In the genomic region with DNA sequence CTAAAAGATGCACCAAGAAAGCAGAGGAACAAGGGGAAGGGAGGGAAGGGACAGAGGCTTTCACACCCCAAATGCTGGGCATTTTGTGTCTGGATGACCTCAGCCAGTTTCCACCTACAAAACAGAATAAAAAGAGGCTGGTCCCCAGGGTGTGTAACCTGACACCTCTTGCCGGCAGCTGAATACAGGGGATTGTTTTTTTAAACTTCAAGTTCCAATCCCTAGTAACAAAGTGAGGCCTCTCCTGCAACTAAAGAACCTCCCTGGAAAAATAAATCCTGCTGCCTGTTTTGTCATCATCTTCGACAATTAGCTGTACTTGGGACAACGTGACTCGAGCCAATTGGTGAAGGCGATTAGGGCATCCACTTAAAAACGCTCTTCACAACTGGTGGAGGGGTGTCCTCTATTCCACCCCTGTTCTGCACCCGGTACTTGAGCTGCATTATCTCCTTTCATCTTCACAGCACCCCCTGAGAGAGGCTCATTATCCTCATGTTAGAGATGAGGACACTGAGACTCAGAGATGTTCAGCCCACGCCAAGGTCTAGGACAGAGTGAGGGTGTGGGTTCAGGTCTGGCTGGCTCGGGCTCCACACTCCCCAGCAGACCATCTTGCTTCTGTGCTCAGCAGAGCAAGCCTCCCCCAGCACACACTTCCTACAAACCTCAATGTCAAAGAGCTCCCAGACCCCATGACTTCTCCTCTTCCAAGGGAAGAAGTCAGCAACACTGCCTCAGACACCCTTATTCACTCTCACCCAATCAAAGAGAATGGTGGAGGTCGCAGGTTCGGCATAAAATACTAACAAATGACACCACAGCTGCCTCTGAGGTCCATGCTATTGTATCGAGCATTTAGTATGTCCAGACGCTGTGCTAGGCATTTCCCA, we compare ENCODE assay signal across 8 cellular contexts. TPM values are rescaled to one million over a fixed set of nuclear protein-coding genes. Genes with fewer than 3 reads are reported as not detected.
A peak's percentile ranks its signal among the peaks of the same experiment; 100 is the strongest.
DNase-seq lines count a peak whose midpoint lies in the region; ATAC-seq, FAIRE-seq and TF ChIP-seq lines count a peak whose summit lies in the region.

No MANE protein-coding gene starts in this region.

- FAIRE-seq in HTR-8/SVneo (lab: Jason Lieb, UNC): no peak
- FAIRE-seq in endothelial cell of umbilical vein (lab: Jason Lieb, UNC): peak; percentile 82

- intact Hi-C loops in PC-9 (cut with micrococcal nuclease; ENCODE audit: unreplicated experiment) (loop anchor here (2.0 kb wide), 1 partner anchor 15 kb away; a partner anchor contains a TSS), endothelial cell of umbilical vein (cut with micrococcal nuclease) (loop anchor here (1.0 kb wide), 1 partner anchor 34 kb away; no protein-coding TSS in a partner anchor)

- peaks cover 5% of the 10 kb centered on the region; the same call in 1 of the 2 replicates for H3F3A ChIP-seq in PC-9 (ENCODE audit: insufficient read depth, low read depth)

- TF ChIP-seq CTCF in PC-9 (conservative IDR thresholded peaks at IDR 0.05) (no peak), endothelial cell of umbilical vein (IDR thresholded peaks at IDR 0.05; ENCODE audit: extremely low read depth in 1 of 2, insufficient read depth in 1 of 2, low read depth in 1 of 2, low read length in 2 of 2) (no peak), parathyroid adenoma (IDR thresholded peaks at IDR 0.05) (no peak)

- H3K4me3 ChIP-seq in CD8-positive, alpha-beta memory T cell (ENCODE audit: low read length): peak overlapping the region; percentile 58
- H3K4me3 ChIP-seq in PC-9 (no peak overlapping the region), endothelial cell of umbilical vein (replicated peaks in 1 of 3; ENCODE audit: insufficient read depth in 1 of 3, low read depth in 1 of 3, low read length in 3 of 3) (no peak overlapping the region), parathyroid adenoma (ENCODE audit: low read depth, low read length) (no peak overlapping the region)

- H3K9ac ChIP-seq in endothelial cell of umbilical vein (replicated peaks; ENCODE audit: extremely low read depth, insufficient read depth, low read length) (no peak overlapping the region), parathyroid adenoma (no peak overlapping the region)

- no peak overlapping the region for H3K27ac ChIP-seq in CD8-positive, alpha-beta memory T cell (ENCODE audit: low read depth, low read length)
- H3K27ac ChIP-seq in PC-9 (no peak overlapping the region), endothelial cell of umbilical vein (ENCODE audit: insufficient read depth, low read depth, low read length) (no peak overlapping the region), parathyroid adenoma (no peak overlapping the region)

- peaks cover 99% of the 10 kb centered on the region for H3K4me1 ChIP-seq in CD8-positive, alpha-beta memory T cell (ENCODE audit: insufficient read depth, low read length)
- H3K4me1 ChIP-seq in PC-9 (replicated peaks; ENCODE audit: insufficient read depth) (peaks cover 21% of the 10 kb centered on the region), endothelial cell of umbilical vein (ENCODE audit: control insufficient read depth, extremely low read depth, insufficient read depth, low read length) (peaks cover 10% of the 10 kb centered on the region), parathyroid adenoma (no peaks in the 10 kb centered on the region)

- no peaks in the 10 kb centered on the region for H3K9me3 Mint-ChIP-seq in CD8-positive, alpha-beta memory T cell

- no peak overlapping the region for H2AFZ ChIP-seq in PC-9
- H2AFZ ChIP-seq in endothelial cell of umbilical vein (ENCODE audit: low read depth, low read length): no peak overlapping the region
- no peak overlapping the region for H2AFZ ChIP-seq in parathyroid adenoma

- peak overlapping the region; percentile 88 to 100 (median 94) for H3K27ac Mint-ChIP-seq in CD8-positive, alpha-beta memory T cell

- peaks cover 85 to 95% (median 91%) of the 10 kb centered on the region in 3 donors for H3K4me1 Mint-ChIP-seq in CD8-positive, alpha-beta memory T cell

- no peaks in the 10 kb centered on the region for H3K9me1 ChIP-seq in endothelial cell of umbilical vein (replicated peaks; ENCODE audit: control insufficient read depth, extremely low read depth, insufficient read depth, low read length)

- H3K27me3 Mint-ChIP-seq in CD8-positive, alpha-beta memory T cell: peaks cover 0 to 1% of the 10 kb centered on the region in 2 donors

- H3K36me3 Mint-ChIP-seq in CD8-positive, alpha-beta memory T cell: peaks cover 7 to 84% (median 20%) of the 10 kb centered on the region in 3 donors

- H3K79me2 ChIP-seq in PC-9 (ENCODE audit: low read depth) (peaks cover 19% of the 10 kb centered on the region), endothelial cell of umbilical vein (ENCODE audit: control insufficient read depth, insufficient read depth, low read length) (peaks cover 7% of the 10 kb centered on the region), parathyroid adenoma (peaks cover 5% of the 10 kb centered on the region)

- H3K27me3 ChIP-seq in CD8-positive, alpha-beta memory T cell (ENCODE audit: insufficient read depth, low read length, poor library complexity, severe bottlenecking): no peaks in the 10 kb centered on the region
- no peaks in the 10 kb centered on the region for H3K27me3 ChIP-seq in PC-9 (ENCODE audit: insufficient read depth, low read depth)
- no peaks in the 10 kb centered on the region for H3K27me3 ChIP-seq in endothelial cell of umbilical vein (ENCODE audit: control insufficient read depth in 2 of 2, insufficient read depth in 2 of 2, low read length in 2 of 2)
- no peaks in the 10 kb centered on the region for H3K27me3 ChIP-seq in parathyroid adenoma (ENCODE audit: control insufficient read depth, insufficient read depth, low read length)

- dilution Hi-C loops in endothelial cell of umbilical vein (cut with MboI; ENCODE audit: extremely low pct_ligation_motif_present, low sequenced_read_pairs): no loop called here

- no peaks in the 10 kb centered on the region for H3K9me3 ChIP-seq in CD8-positive, alpha-beta memory T cell (ENCODE audit: low read length)
- no peaks in the 10 kb centered on the region for H3K9me3 ChIP-seq in PC-9 (ENCODE audit: insufficient read depth, low read depth)
- H3K9me3 ChIP-seq in endothelial cell of umbilical vein (replicated peaks; ENCODE audit: control insufficient read depth, insufficient read depth, low read length): no peaks in the 10 kb centered on the region
- no peaks in the 10 kb centered on the region for H3K9me3 ChIP-seq in parathyroid adenoma (ENCODE audit: control insufficient read depth, low read length)

- peaks cover 2% of the 10 kb centered on the region; the same call in 1 of the 2 replicates for H4K20me1 ChIP-seq in PC-9 (ENCODE audit: insufficient read depth)
- no peaks in the 10 kb centered on the region for H4K20me1 ChIP-seq in endothelial cell of umbilical vein (replicated peaks; ENCODE audit: control insufficient read depth, extremely low read depth, insufficient read depth, low read length)

- CTCF ChIA-PET in CD8-positive, alpha-beta memory T cell (lab: Charles Lee): interaction anchor here (1.0 to 2.8 kb wide), 5 partner anchors 10 to 16 kb away, joined by 3 to 16 read pairs (median 3); a partner anchor contains a TSS
- CTCF ChIA-PET in PC-9 (lab: Charles Lee) (no interaction called here), endothelial cell of umbilical vein (lab: Charles Lee) (interaction anchor here (0.5 to 0.7 kb wide), 2 partner anchors 10 to 125 kb away, joined by 3 read pairs; no protein-coding TSS in a partner anchor)

- H3K36me3 ChIP-seq in CD8-positive, alpha-beta memory T cell (ENCODE audit: insufficient read depth, low read length): peaks cover 35% of the 10 kb centered on the region
- no peaks in the 10 kb centered on the region for H3K36me3 ChIP-seq in PC-9 (ENCODE audit: low read depth)
- H3K36me3 ChIP-seq in endothelial cell of umbilical vein (ENCODE audit: control insufficient read depth in 2 of 2, extremely low read depth in 1 of 2, insufficient read depth in 2 of 2, low read length in 2 of 2): peaks cover 0 to 3% of the 10 kb centered on the region in 2 experiments
- no peaks in the 10 kb centered on the region for H3K36me3 ChIP-seq in parathyroid adenoma (ENCODE audit: control insufficient read depth, insufficient read depth, low read length)

- POLR2A ChIA-PET in CD8-positive, alpha-beta memory T cell (lab: Charles Lee): interaction anchor here (0.6 to 1.5 kb wide), 3 partner anchors 8 to 25 kb away, joined by 3 to 4 read pairs (median 4); a partner anchor contains a TSS
- POLR2A ChIA-PET in PC-9 (lab: Charles Lee; ENCODE audit: unreplicated experiment): no interaction called here
- POLR2A ChIA-PET in endothelial cell of umbilical vein (lab: Charles Lee): no interaction called here

- H3K4me2 ChIP-seq in PC-9: peak overlapping the region; percentile 29
- no peak overlapping the region for H3K4me2 ChIP-seq in endothelial cell of umbilical vein (ENCODE audit: insufficient read depth, low read length)
- peak overlapping the region; percentile 11 for H3K4me2 ChIP-seq in parathyroid adenoma (ENCODE audit: low read length)

- H3K9me2 ChIP-seq in PC-9 (ENCODE audit: insufficient read depth): no peaks in the 10 kb centered on the region

- ATAC-seq in HG02885 (IDR thresholded peaks at IDR 0.05; ENCODE audit: poor library complexity, unreplicated experiment): no peak

- peak overlapping the region; percentile 73 to 97 (median 84) for H3K4me3 Mint-ChIP-seq in CD8-positive, alpha-beta memory T cell

- DNase-seq in CD8-positive, alpha-beta memory T cell: peak in 1 of 5 donors; percentile 24
- DNase-seq in HTR-8/SVneo (ENCODE audit: insufficient read length, low spot score) (peak; percentile 68), PC-9 (peak in 1 of 2 experiments; percentile 59), endothelial cell of umbilical vein (ENCODE audit: low read depth, low spot score) (peak; percentile 74), germinal center (ENCODE audit: low spot score) (no peak), HUDEP-2 (lab: John Stamatoyannopoulos, UW; ENCODE audit: unreplicated experiment in 76 of 76) (no peak)

- no peak for TF ChIP-seq POLR2A in endothelial cell of umbilical vein (IDR thresholded peaks at IDR 0.05; ENCODE audit: low read depth, low read length)

- BruUV-seq in PC-9 (replicated peaks; lab: Mats Ljungman, UMichigan) (no TSS peak), endothelial cell of umbilical vein (replicated peaks; lab: Mats Ljungman, UMichigan) (no TSS peak)

RNA-seq across cellular contexts. Expression of a gene that starts 15.2 kb away (rescaled TPM):
- total RNA-seq in CD8-positive, alpha-beta memory T cell: 10 to 100 TPM; 37.7 to 39.6 TPM
- 50.1 TPM for polyA plus RNA-seq in CD8-positive, alpha-beta memory T cell
- total RNA-seq in PC-9 (2021) (12.2 and 13.4 TPM in 2 replicates), endothelial cell of umbilical vein (34.8 and 37.2 TPM in 2 replicates)
- polyA plus RNA-seq in endothelial cell of umbilical vein: 7.2 and 7.7 TPM in 2 replicates
- 5.2 and 6.4 TPM in 2 replicates for polyA plus RNA-seq in endothelial cell of umbilical vein (2011; cell fraction: cytosol; rRNA removed)
- polyA plus RNA-seq in endothelial cell of umbilical vein (2011; cell fraction: nucleus; rRNA removed): 16.7 and 18.5 TPM in 2 replicates
- 8.2 and 9.9 TPM in 2 replicates for polyA plus RNA-seq in endothelial cell of umbilical vein (2012)
- polyA minus RNA-seq in endothelial cell of umbilical vein: 18.9 and 21.7 TPM in 2 replicates
- polyA minus RNA-seq in endothelial cell of umbilical vein (2011; cell fraction: cytosol; rRNA and poly(A)+ RNA removed): 0.20 TPM
- polyA minus RNA-seq in endothelial cell of umbilical vein (2011; cell fraction: nucleus; rRNA and poly(A)+ RNA removed): 23.3 and 33.6 TPM in 2 replicates

Comparison
In these comparisons a context has a peak if more than half of its experiments do, and no peak if none do; other contexts are left out.
1. DNase-seq: peak in HTR-8/SVneo (single experiment) and endothelial cell of umbilical vein (single experiment); none in germinal center (single experiment) and HUDEP-2 (0 of 76).